Comparison of ENCODE assay signal across 16 cellular contexts in genomic region chr1:99682291-99682751, GRCh38. TPM values are rescaled to one million over a fixed set of nuclear protein-coding genes. Genes with fewer than 3 reads are reported as not detected.
DNase-seq lines count a peak whose midpoint lies in the region; ATAC-seq lines count a peak whose summit lies in the region.
"Had no signal": no experiment of that assay in that cellular context is flagged by ENCODE, and none has a peak within 500 bp of the region (broad histone marks: within the 10 kb centered on the region; RNA-seq: fewer than 3 reads in every experiment).

No MANE protein-coding gene starts in this region.

- no peaks in the 10 kb centered on the region for H3K27me3 ChIP-seq in aorta (ENCODE audit: control insufficient read depth in 1 of 2, insufficient read depth in 2 of 2, low read length in 1 of 2)
- H3K27me3 ChIP-seq: hepatocyte had no signal

- intact Hi-C loops in aorta (cut with DNase I) = no loop called here

- no peaks in the 10 kb centered on the region for H3K9me3 ChIP-seq in aorta (ENCODE audit: control insufficient read depth, low read length)

- H3K36me3 ChIP-seq in aorta (ENCODE audit: control insufficient read depth in 1 of 2, insufficient read depth in 2 of 2, low read length in 1 of 2) = no peaks in the 10 kb centered on the region

- H3K4me1 ChIP-seq in aorta (ENCODE audit: control insufficient read depth in 1 of 2, insufficient read depth in 2 of 2, low read length in 2 of 2) = peaks cover 0 to 3% of the 10 kb centered on the region in 2 donors

- no peak for ATAC-seq in aorta (ENCODE audit: low FRiP score)
- no peak for ATAC-seq in GM18907 (IDR thresholded peaks at IDR 0.05; ENCODE audit: unreplicated experiment)

- DNase-seq in A172 (ENCODE audit: low spot score) = peak; percentile 87
- DNase-seq in H4 (ENCODE audit: low spot score) = peak; percentile 86
- peak; percentile 94 for DNase-seq in amniotic epithelial cell (ENCODE audit: low read depth)
- DNase-seq in hepatic stellate cell (ENCODE audit: low spot score) = peak; percentile 31
- DNase-seq in DMS79 (lab: John Stamatoyannopoulos, UW) = no peak
- no peak for DNase-seq in aorta
- DNase-seq in activated T-cell treated with anti-CD3 and anti-CD28 coated beads, Interleukin-2, amount 50 U/mL, for 48 hours = no peak
- DNase-seq: activated CD4-positive, alpha-beta T cell treated with anti-CD3 and anti-CD28 coated beads for 1 hour; activated T-cell treated with anti-CD3 and anti-CD28 coated beads, Interleukin-2, amount 50 U/mL, for 1 hour; amygdala; DND-41; H9; occipital lobe had no signal

- 34 to 49% methylated on average over 4 of the region's 4 CpGs for WGBS in aorta, 2 donors

- H3K4me3 ChIP-seq in aorta (ENCODE audit: low read length in 2 of 2) = no peak overlapping the region
- H3K4me3 ChIP-seq: hepatocyte, lung had no signal

- H3K27ac ChIP-seq in aorta (ENCODE audit: low read depth in 1 of 2, low read length in 2 of 2) = no peak overlapping the region
- H3K27ac ChIP-seq: hepatocyte had no signal

RNA-seq across cellular contexts. Expression of gene PALMD, which starts 36.4 kb away (rescaled TPM):
- 0.69 and 0.88 TPM in 2 replicates for total RNA-seq in A172 (2014; rRNA removed; shearing (Covaris generic))
- total RNA-seq in H4 (2014; rRNA removed; shearing (Covaris generic)) = 0.21 TPM in 1 of 2 replicates, not detected in the other
- total RNA-seq in aorta = 10 to 100 TPM; 27.2 to 40.0 TPM
- 1 to 10 TPM; 2.7 to 3.4 TPM for polyA plus RNA-seq in aorta
- total RNA-seq: H9 had no signal

Comparison
In these comparisons a context has a peak if more than half of its experiments do, and no peak if none do; other contexts are left out.
1. DNase-seq: peak in A172 (single experiment), H4 (single experiment), amniotic epithelial cell (single experiment) and hepatic stellate cell (single experiment); none in DMS79 (single experiment), aorta (0 of 2) and activated T-cell treated with anti-CD3 and anti-CD28 coated beads, Interleukin-2, amount 50 U/mL, for 48 hours (0 of 2).
2. RNA of gene PALMD, which starts 36.4 kb away (total RNA-seq): 27.2 to 40.0 TPM in aorta; 0.69 to 0.88 TPM in A172 and 0.21 TPM in H4; every median in the first group is over 10 times any median in the second.